Comparison of ENCODE assay signal across 1 cellular context in the genomic region with DNA sequence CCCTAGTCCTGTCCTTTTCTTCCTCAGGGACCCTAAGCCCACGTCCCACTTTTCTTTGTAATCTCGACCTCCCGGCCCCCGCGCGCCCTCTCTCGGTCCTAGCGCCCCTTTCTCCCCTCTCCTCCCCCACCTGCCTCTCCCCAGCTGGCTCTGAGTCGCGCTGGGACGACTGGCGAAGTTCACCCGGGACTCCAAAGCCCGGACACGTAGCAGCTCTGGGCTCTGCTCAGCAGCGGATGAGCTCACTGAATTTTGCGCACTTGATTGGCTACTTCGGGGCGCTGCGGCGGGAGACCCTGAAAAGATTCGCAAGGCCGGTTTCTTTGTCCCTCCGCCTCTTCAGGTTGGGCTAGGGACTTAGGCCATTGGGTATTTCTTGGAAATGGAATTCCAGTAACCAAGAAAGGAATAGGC.
TF ChIP-seq lines count a peak whose summit lies in the region.

No MANE protein-coding gene starts in this region.

TF ChIP-seq in HepG2, 621 proteins besides CTCF, POLR2A, EP300 and RAD21 (continued from another document):
- peak; percentile 89; the same call in 1 of the 2 replicates for TF ChIP-seq RFXANK (CRISPR knock-in tag; IDR thresholded peaks at IDR 0.05)
